8 cellular contexts compared by ENCODE assay signal in the genomic region with DNA sequence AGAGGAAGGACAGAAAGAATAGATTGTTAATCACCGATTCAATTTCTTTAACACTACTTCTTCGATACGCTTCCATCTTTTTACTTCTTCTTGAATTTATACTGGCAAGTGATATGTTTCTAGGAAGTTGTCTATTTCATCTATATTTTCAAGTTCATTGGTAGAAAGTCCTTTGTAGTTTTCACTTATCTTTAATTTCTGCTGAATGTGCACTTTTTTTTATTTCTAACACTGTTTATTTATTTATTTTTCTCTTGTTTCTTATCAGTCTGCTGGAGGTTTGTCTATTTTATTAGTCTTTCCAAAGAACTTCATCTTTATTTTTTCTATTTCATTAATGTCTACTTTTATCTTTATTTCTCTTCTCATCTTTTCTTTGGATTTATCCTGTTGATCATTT.
"Had no signal": no experiment of that assay in that cellular context is flagged by ENCODE, and none has a peak within 500 bp of the region (broad histone marks: within the 10 kb centered on the region; RNA-seq: fewer than 3 reads in every experiment).

No MANE protein-coding gene starts in this region.

- H3K4me3 ChIP-seq: GM23248 had no signal

- FAIRE-seq: H54 had no signal

- H2AFZ ChIP-seq: GM23248 had no signal

- H3K27ac ChIP-seq: GM23248, HL-60 had no signal

- H3K9ac ChIP-seq: GM23248 had no signal

- DNase-seq: GM23248, GOT3, H9, HCEC 1CT, HFFc6, KG1 had no signal
